ENCODE assay signal across 1 cellular context in the genomic region with DNA sequence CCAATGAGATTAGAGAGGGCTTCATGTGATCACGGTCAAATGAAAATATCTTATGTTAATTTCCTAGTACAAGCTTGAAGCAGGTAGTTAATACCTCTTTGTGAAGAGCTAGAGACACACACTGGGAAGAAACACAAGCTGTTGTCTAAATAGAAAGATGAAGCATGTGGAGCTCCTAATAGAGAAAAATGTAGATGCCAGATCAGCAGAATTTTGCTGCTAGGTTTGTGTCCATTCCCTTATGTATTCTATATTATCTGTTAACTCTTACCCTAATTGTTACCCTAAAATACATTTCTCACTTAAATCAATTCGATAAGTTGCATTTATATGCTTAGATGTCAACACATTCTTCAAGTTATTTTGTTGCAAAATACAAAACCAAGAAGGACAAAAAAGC.
TF ChIP-seq lines count a peak whose summit lies in the region.

No MANE protein-coding gene starts in this region.

TF ChIP-seq in HepG2, 621 proteins besides CTCF, POLR2A, EP300 and RAD21 (continued from another document):
- TF ChIP-seq, protein P1, sequence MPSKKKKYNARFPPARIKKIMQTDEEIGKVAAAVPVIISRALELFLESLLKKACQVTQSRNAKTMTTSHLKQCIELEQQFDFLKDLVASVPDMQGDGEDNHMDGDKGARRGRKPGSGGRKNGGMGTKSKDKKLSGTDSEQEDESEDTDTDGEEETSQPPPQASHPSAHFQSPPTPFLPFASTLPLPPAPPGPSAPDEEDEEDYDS (CRISPR knock-in tag; IDR thresholded peaks at IDR 0.05) = no peak
